8 cellular contexts compared by ENCODE assay signal in genomic region chr18:61893971-61894750, GRCh38. TPM values are rescaled to one million over a fixed set of nuclear protein-coding genes. Genes with fewer than 3 reads are reported as not detected.
DNase-seq lines count a peak whose midpoint lies in the region; ATAC-seq and TF ChIP-seq lines count a peak whose summit lies in the region.

No MANE protein-coding gene starts in this region.

- H3K27me3 Mint-ChIP-seq in activated T-helper 1 cell treated with anti-CD3 and anti-CD28 coated beads, Interleukin-12 subunit alpha, Interleukin-12 subunit beta, Interleukin-2, Interleukin-4 antibody, amounts not matched to agents 30 ng/mL and 10 ng/mL and 1 ng/mL, durations not matched to agents 14 hours and 24 hours and 36 hours (ENCODE audit: insufficient read depth), result peaks cover 65% of the 10 kb centered on the region
- peaks cover 23 to 78% (median 44%) of the 10 kb centered on the region in 5 donors for H3K27me3 Mint-ChIP-seq in naive thymus-derived CD4-positive, alpha-beta T cell
- H3K27me3 Mint-ChIP-seq in stimulated activated memory B cell treated with anti-CD40 and anti-IgM and Interleukin-4, amounts not matched to agents 10 μg/mL and 1 μg/mL and 100 μg/mL, for 72 hours, result peaks cover 57% of the 10 kb centered on the region

- H3K4me1 ChIP-seq in BE2C, result no peaks in the 10 kb centered on the region
- H3K4me1 ChIP-seq in naive thymus-derived CD4-positive, alpha-beta T cell (ENCODE audit: control insufficient read depth in 2 of 2, insufficient read depth in 2 of 2, low read length in 2 of 2), result peaks cover 4 to 5% of the 10 kb centered on the region in 2 donors

- ATAC-seq in HG03432 (IDR thresholded peaks at IDR 0.05; ENCODE audit: unreplicated experiment), result peak; percentile 91
- ATAC-seq in naive thymus-derived CD4-positive, alpha-beta T cell, result peak; percentile 93
- peak; percentile 82 for ATAC-seq in stimulated activated memory B cell treated with anti-CD40 and anti-IgM and Interleukin-4, amounts not matched to agents 10 μg/mL and 1 μg/mL and 100 μg/mL, for 72 hours

- H3K9me3 Mint-ChIP-seq in activated T-helper 1 cell treated with anti-CD3 and anti-CD28 coated beads, Interleukin-12 subunit alpha, Interleukin-12 subunit beta, Interleukin-2, Interleukin-4 antibody, amounts not matched to agents 30 ng/mL and 10 ng/mL and 1 ng/mL, durations not matched to agents 14 hours and 24 hours and 36 hours, result no peaks in the 10 kb centered on the region
- H3K9me3 Mint-ChIP-seq in naive thymus-derived CD4-positive, alpha-beta T cell, result peaks cover 0 to 1% (median 0%) of the 10 kb centered on the region in 11 donors
- H3K9me3 Mint-ChIP-seq in stimulated activated memory B cell treated with anti-CD40 and anti-IgM and Interleukin-4, amounts not matched to agents 10 μg/mL and 1 μg/mL and 100 μg/mL, for 72 hours, result no peaks in the 10 kb centered on the region

- no peaks in the 10 kb centered on the region for H3K36me3 ChIP-seq in BE2C
- no peaks in the 10 kb centered on the region for H3K36me3 ChIP-seq in naive thymus-derived CD4-positive, alpha-beta T cell (ENCODE audit: control insufficient read depth in 2 of 3, insufficient read depth in 3 of 3, low read length in 3 of 3)

- peak overlapping the region; percentile 82 for H3K4me3 Mint-ChIP-seq in activated T-helper 1 cell treated with anti-CD3 and anti-CD28 coated beads, Interleukin-12 subunit alpha, Interleukin-12 subunit beta, Interleukin-2, Interleukin-4 antibody, amounts not matched to agents 30 ng/mL and 10 ng/mL and 1 ng/mL, durations not matched to agents 14 hours and 24 hours and 36 hours
- H3K4me3 Mint-ChIP-seq in naive thymus-derived CD4-positive, alpha-beta T cell, result peak overlapping the region; percentile 71 to 97 (median 84)
- H3K4me3 Mint-ChIP-seq in stimulated activated memory B cell treated with anti-CD40 and anti-IgM and Interleukin-4, amounts not matched to agents 10 μg/mL and 1 μg/mL and 100 μg/mL, for 72 hours, result peak overlapping the region; percentile 80

- TF ChIP-seq CTCF in BE2C (IDR thresholded peaks at IDR 0.05; ENCODE audit: low read depth, low read length) (no peak), fibroblast of mammary gland (conservative IDR thresholded peaks at IDR 0.05; ENCODE audit: control insufficient read depth, insufficient read depth, low read depth, low read length) (no peak)

- H3K9me3 ChIP-seq in BE2C, result no peaks in the 10 kb centered on the region
- no peaks in the 10 kb centered on the region for H3K9me3 ChIP-seq in naive thymus-derived CD4-positive, alpha-beta T cell (ENCODE audit: control insufficient read depth in 2 of 3, low read length in 3 of 3)

- DNase-seq in BE2C, result peak; percentile 48
- peak; percentile 35 for DNase-seq in GM19240 (ENCODE audit: insufficient read length, low spot score)
- peak; percentile 27 for DNase-seq in NOMO-1 treated with dmso at 0.1 percent for 144 hours (lab: John Stamatoyannopoulos, UW; ENCODE audit: unreplicated experiment)
- DNase-seq in activated T-helper 1 cell treated with anti-CD3 and anti-CD28 coated beads, Interleukin-12 subunit alpha, Interleukin-12 subunit beta, Interleukin-2, Interleukin-4 antibody, amounts not matched to agents 30 ng/mL and 10 ng/mL and 1 ng/mL, durations not matched to agents 14 hours and 24 hours and 36 hours (ENCODE audit: low spot score), result peak; percentile 53
- peak; percentile 41 for DNase-seq in fibroblast of mammary gland (ENCODE audit: low read depth)
- peak; percentile 30 to 73 (median 57) for DNase-seq in naive thymus-derived CD4-positive, alpha-beta T cell

- POLR2A ChIA-PET in naive thymus-derived CD4-positive, alpha-beta T cell (lab: Charles Lee), result no interaction called here

- H3K4me1 Mint-ChIP-seq in activated T-helper 1 cell treated with anti-CD3 and anti-CD28 coated beads, Interleukin-12 subunit alpha, Interleukin-12 subunit beta, Interleukin-2, Interleukin-4 antibody, amounts not matched to agents 30 ng/mL and 10 ng/mL and 1 ng/mL, durations not matched to agents 14 hours and 24 hours and 36 hours (ENCODE audit: low read depth), result peaks cover 13% of the 10 kb centered on the region
- peaks cover 9 to 16% (median 13%) of the 10 kb centered on the region in 7 donors for H3K4me1 Mint-ChIP-seq in naive thymus-derived CD4-positive, alpha-beta T cell
- peaks cover 19% of the 10 kb centered on the region for H3K4me1 Mint-ChIP-seq in stimulated activated memory B cell treated with anti-CD40 and anti-IgM and Interleukin-4, amounts not matched to agents 10 μg/mL and 1 μg/mL and 100 μg/mL, for 72 hours

- CTCF ChIA-PET in naive thymus-derived CD4-positive, alpha-beta T cell (lab: Charles Lee), result no interaction called here

- H3K27ac Mint-ChIP-seq in activated T-helper 1 cell treated with anti-CD3 and anti-CD28 coated beads, Interleukin-12 subunit alpha, Interleukin-12 subunit beta, Interleukin-2, Interleukin-4 antibody, amounts not matched to agents 30 ng/mL and 10 ng/mL and 1 ng/mL, durations not matched to agents 14 hours and 24 hours and 36 hours, result no peak overlapping the region
- no peak overlapping the region for H3K27ac Mint-ChIP-seq in naive thymus-derived CD4-positive, alpha-beta T cell
- peak overlapping the region; percentile 40 for H3K27ac Mint-ChIP-seq in stimulated activated memory B cell treated with anti-CD40 and anti-IgM and Interleukin-4, amounts not matched to agents 10 μg/mL and 1 μg/mL and 100 μg/mL, for 72 hours

- peaks cover 12% of the 10 kb centered on the region for H3K27me3 ChIP-seq in BE2C
- peaks cover 0 to 5% of the 10 kb centered on the region in 2 donors for H3K27me3 ChIP-seq in naive thymus-derived CD4-positive, alpha-beta T cell (ENCODE audit: control insufficient read depth in 2 of 2, insufficient read depth in 2 of 2, low read length in 2 of 2)

- intact Hi-C loops in activated T-helper 1 cell treated with anti-CD3 and anti-CD28 coated beads, Interleukin-12 subunit alpha, Interleukin-12 subunit beta, Interleukin-2, Interleukin-4 antibody, amounts not matched to agents 30 ng/mL and 10 ng/mL and 1 ng/mL, durations not matched to agents 14 hours and 24 hours and 36 hours (cut with micrococcal nuclease), result loop anchor here (1.0 to 10.0 kb wide), 5 partner anchors 33 to 951 kb away; no protein-coding TSS in a partner anchor
- intact Hi-C loops in naive thymus-derived CD4-positive, alpha-beta T cell (cut with micrococcal nuclease), result loop anchor here (1.0 to 10.0 kb wide), 9 partner anchors 53 to 1471 kb away; partner anchors contain the start of genes KDSR (in 1 of the 2), PHLPP1 (in 1 of the 2), PIGN (in 1 of the 2) and RELCH (in 1 of the 2)

- H3K4me3 ChIP-seq in BE2C (ENCODE audit: low read depth, low read length), result peak overlapping the region; percentile 38
- H3K4me3 ChIP-seq in fibroblast of mammary gland (ENCODE audit: control insufficient read depth, low read depth, low read length), result peak overlapping the region; percentile 64
- peak overlapping the region; percentile 57 for H3K4me3 ChIP-seq in naive thymus-derived CD4-positive, alpha-beta T cell (ENCODE audit: low read length)

- no peaks in the 10 kb centered on the region for H3K36me3 Mint-ChIP-seq in activated T-helper 1 cell treated with anti-CD3 and anti-CD28 coated beads, Interleukin-12 subunit alpha, Interleukin-12 subunit beta, Interleukin-2, Interleukin-4 antibody, amounts not matched to agents 30 ng/mL and 10 ng/mL and 1 ng/mL, durations not matched to agents 14 hours and 24 hours and 36 hours (ENCODE audit: low read depth)
- no peaks in the 10 kb centered on the region for H3K36me3 Mint-ChIP-seq in naive thymus-derived CD4-positive, alpha-beta T cell
- H3K36me3 Mint-ChIP-seq in stimulated activated memory B cell treated with anti-CD40 and anti-IgM and Interleukin-4, amounts not matched to agents 10 μg/mL and 1 μg/mL and 100 μg/mL, for 72 hours, result no peaks in the 10 kb centered on the region

- no peak overlapping the region for H3K27ac ChIP-seq in naive thymus-derived CD4-positive, alpha-beta T cell (ENCODE audit: low read depth, low read length)

RNA-seq across cellular contexts. Expression of gene RNF152, which starts 1.4 kb away (rescaled TPM):
- polyA plus RNA-seq in BE2C (2012; ENCODE audit: insufficient read depth, insufficient read length, low read depth), result 0.22 TPM
- 0.56 and 0.65 TPM in 2 replicates for total RNA-seq in activated T-helper 1 cell treated with anti-CD3 and anti-CD28 coated beads, Interleukin-12 subunit alpha, Interleukin-12 subunit beta, Interleukin-2, Interleukin-4 antibody, amounts not matched to agents 30 ng/mL and 10 ng/mL and 1 ng/mL, durations not matched to agents 14 hours and 24 hours and 36 hours
- 1 to 10 TPM in 2 of 5 experiments, under 1 TPM in 1, not detected in 2; 0.08 to 1.9 (median 1.7) TPM for total RNA-seq in naive thymus-derived CD4-positive, alpha-beta T cell
- not detected for polyA plus RNA-seq in naive thymus-derived CD4-positive, alpha-beta T cell
